In genomic region chr9:124780060-124780756, GRCh38 we compare ENCODE assay signal across 13 cellular contexts. TPM values are rescaled to one million over a fixed set of nuclear protein-coding genes. Genes with fewer than 3 reads are reported as not detected.
DNase-seq lines count a peak whose midpoint lies in the region; ATAC-seq, FAIRE-seq and TF ChIP-seq lines count a peak whose summit lies in the region.
"Had no signal": no experiment of that assay in that cellular context is flagged by ENCODE, and none has a peak within 500 bp of the region (broad histone marks: within the 10 kb centered on the region; RNA-seq: fewer than 3 reads in every experiment).

No MANE protein-coding gene starts in this region.

- ATAC-seq in heart left ventricle (peak in 3 of 4 donors; percentile 11 to 65 (median 39)), T-helper 17 cell (no peak)
- ATAC-seq: right lobe of liver had no signal

- FAIRE-seq in small intestine (lab: Jason Lieb, UNC), result no peak

- no TSS peak for BruUV-seq in Caco-2 (replicated peaks; lab: Mats Ljungman, UMichigan)

- H3K27me3 Mint-ChIP-seq in Caco-2 (ENCODE audit: insufficient read depth, unreplicated experiment) (no peaks in the 10 kb centered on the region), T-helper 17 cell (peaks cover 14% of the 10 kb centered on the region)

- H3K4me3 ChIP-seq in Caco-2 (ENCODE audit: low read depth, low read length), result no peak overlapping the region
- H3K4me3 ChIP-seq in WI38 (ENCODE audit: low read depth, low read length), result peak overlapping the region; percentile 40
- H3K4me3 ChIP-seq in heart left ventricle, result peak overlapping the region in 1 of 12 donors; percentile 7
- no peak overlapping the region for H3K4me3 ChIP-seq in ovary
- H3K4me3 ChIP-seq in small intestine (ENCODE audit: low read depth in 1 of 2, low read length in 2 of 2), result no peak overlapping the region
- H3K4me3 ChIP-seq: right lobe of liver had no signal

- H3K4me1 Mint-ChIP-seq in Caco-2 (ENCODE audit: low read depth, unreplicated experiment), result peaks cover 6% of the 10 kb centered on the region
- peaks cover 10% of the 10 kb centered on the region for H3K4me1 Mint-ChIP-seq in T-helper 17 cell

- no peaks in the 10 kb centered on the region; the same call in 1 of the 2 replicates for H3K4me1 ChIP-seq in Caco-2
- H3K4me1 ChIP-seq in heart left ventricle, result peaks cover 6 to 75% (median 36%) of the 10 kb centered on the region in 12 donors
- peaks cover 13% of the 10 kb centered on the region for H3K4me1 ChIP-seq in ovary (ENCODE audit: insufficient read depth)
- no peaks in the 10 kb centered on the region for H3K4me1 ChIP-seq in small intestine (ENCODE audit: control insufficient read depth in 2 of 2, insufficient read depth in 1 of 2, low read depth in 1 of 2, low read length in 1 of 2)

- CTCF ChIA-PET in Caco-2 (lab: Charles Lee), result interaction anchor here (12.7 kb wide), 1 partner anchor 74 kb away, joined by 325 read pairs; the partner anchor contains the start of gene WDR38

- H3K36me3 ChIP-seq in Caco-2 (ENCODE audit: control insufficient read depth, insufficient read depth, low read length), result no peaks in the 10 kb centered on the region
- H3K36me3 ChIP-seq in heart left ventricle, result no peaks in the 10 kb centered on the region
- H3K36me3 ChIP-seq in ovary, result no peaks in the 10 kb centered on the region
- H3K36me3 ChIP-seq in small intestine (ENCODE audit: control insufficient read depth in 2 of 2, insufficient read depth in 2 of 2, low read length in 2 of 2), result no peaks in the 10 kb centered on the region
- H3K36me3 ChIP-seq: right lobe of liver had no signal

- H3K9me3 ChIP-seq in Caco-2 (no peaks in the 10 kb centered on the region), heart left ventricle (no peaks in the 10 kb centered on the region), ovary (no peaks in the 10 kb centered on the region), small intestine (ENCODE audit: control insufficient read depth, low read depth) (no peaks in the 10 kb centered on the region), T-helper 17 cell (ENCODE audit: control insufficient read depth, low read length, poor library complexity, severe bottlenecking) (no peaks in the 10 kb centered on the region)
- H3K9me3 ChIP-seq: right lobe of liver had no signal

- H3K27ac Mint-ChIP-seq in Caco-2 (ENCODE audit: unreplicated experiment) (peak overlapping the region; percentile 37), T-helper 17 cell (no peak overlapping the region)
- H3K27ac Mint-ChIP-seq: activated naive CD8-positive, alpha-beta T cell treated with anti-CD3 and anti-CD28 coated beads, Interleukin-2, amount 10 ng/mL, durations not matched to agents 7 days and 5 days had no signal

- H3K36me3 Mint-ChIP-seq in Caco-2 (ENCODE audit: insufficient read depth, unreplicated experiment) (no peaks in the 10 kb centered on the region), T-helper 17 cell (ENCODE audit: low read depth) (peaks cover 2% of the 10 kb centered on the region)
- H3K36me3 Mint-ChIP-seq: activated naive CD8-positive, alpha-beta T cell treated with anti-CD3 and anti-CD28 coated beads, Interleukin-2, amount 10 ng/mL, durations not matched to agents 7 days and 5 days had no signal

- H3K27ac ChIP-seq in heart left ventricle (peak overlapping the region in 11 of 12 donors; percentile 37 to 86 (median 65)), ovary (peak overlapping the region; percentile 38 to 80), small intestine (ENCODE audit: low read depth in 1 of 2, low read length in 1 of 2) (peak overlapping the region in 1 of 2 donors; percentile 21)
- H3K27ac ChIP-seq: right lobe of liver had no signal

- POLR2A ChIA-PET in Caco-2 (lab: Charles Lee), result interaction anchor here (0.7 kb wide), 3 partner anchors 24 to 121 kb away, joined by 3 to 5 read pairs (median 4); no protein-coding TSS in a partner anchor

- TF ChIP-seq POLR2A in heart left ventricle (IDR thresholded peaks at IDR 0.05) (no peak), ovary (IDR thresholded peaks at IDR 0.05) (no peak)

- intact Hi-C loops in Caco-2 (cut with micrococcal nuclease; ENCODE audit: unreplicated experiment) (no loop called here), heart left ventricle (cut with DNase I) (loop anchor here in 1 of 10 donors (5.0 kb wide), 1 partner anchor 62 kb away; no protein-coding TSS in a partner anchor), ovary (cut with DNase I) (loop anchor here in 1 of 4 donors (5.0 kb wide), 1 partner anchor 57 kb away; no protein-coding TSS in a partner anchor)

- TF ChIP-seq EP300 in ovary (IDR thresholded peaks at IDR 0.05), result no peak

- WGBS in heart left ventricle, 4 donors, result 32 to 50% (median 44%) methylated on average over 3 to 14 of the region's 14 CpGs
- 25 to 35% (median 26%) methylated on average over 12 to 14 of the region's 14 CpGs for WGBS in ovary, 3 donors
- 69 to 78% (median 76%) methylated on average over 14 of the region's 14 CpGs for WGBS in small intestine, 3 donors

- no peak overlapping the region for H3K4me3 Mint-ChIP-seq in Caco-2 (ENCODE audit: unreplicated experiment)
- H3K4me3 Mint-ChIP-seq in T-helper 17 cell, result no peak overlapping the region
- H3K4me3 Mint-ChIP-seq: activated naive CD8-positive, alpha-beta T cell treated with anti-CD3 and anti-CD28 coated beads, Interleukin-2, amount 10 ng/mL, durations not matched to agents 7 days and 5 days had no signal

- no peak for TF ChIP-seq CTCF in Caco-2 (IDR thresholded peaks at IDR 0.05; ENCODE audit: insufficient read depth in 1 of 2, low read depth in 1 of 2, low read length in 1 of 2, severe bottlenecking in 1 of 2, unreplicated experiment in 1 of 2)
- no peak for TF ChIP-seq CTCF in WI38 (IDR thresholded peaks at IDR 0.05; ENCODE audit: low read depth, low read length)
- no peak for TF ChIP-seq CTCF in heart left ventricle (IDR thresholded peaks at IDR 0.05)
- no peak for TF ChIP-seq CTCF in ovary (IDR thresholded peaks at IDR 0.05)

- H3K27me3 ChIP-seq in Caco-2 (replicated peaks; ENCODE audit: control insufficient read depth, insufficient read depth, low read length) (peaks cover 1% of the 10 kb centered on the region), heart left ventricle (peaks cover 0 to 4% (median 0%) of the 10 kb centered on the region in 9 donors), ovary (no peaks in the 10 kb centered on the region), small intestine (ENCODE audit: control insufficient read depth in 2 of 2, insufficient read depth in 2 of 2, low read length in 2 of 2) (peaks cover 4 to 5% of the 10 kb centered on the region in 2 donors)
- H3K27me3 ChIP-seq: right lobe of liver had no signal

- DNase-seq in Caco-2 (peak in 1 of 2 experiments; percentile 22), heart left ventricle (peak; percentile 66 to 75 (median 69)), ovary (peak in 4 of 5 donors; percentile 51 to 69 (median 58)), SIG-M5 (lab: John Stamatoyannopoulos, UW) (no peak), small intestine (no peak), T-helper 17 cell (no peak)
- DNase-seq in stimulated activated CD4-positive, alpha-beta T cell treated with anti-CD3 and anti-CD28 coated beads, Interleukin-12 subunit alpha, Interleukin-12 subunit beta, amount 100 ng/mL, for 4 hours, result no peak
- DNase-seq: AML-193; NCI-H2029; stimulated activated CD8-positive, alpha-beta memory T cell treated with anti-CD3 and anti-CD28 coated beads, Interleukin-4, amount 100 ng/mL, for 48 hours had no signal

- no peaks in the 10 kb centered on the region for H3K9me3 Mint-ChIP-seq in Caco-2 (ENCODE audit: unreplicated experiment)
- H3K9me3 Mint-ChIP-seq: activated naive CD8-positive, alpha-beta T cell treated with anti-CD3 and anti-CD28 coated beads, Interleukin-2, amount 10 ng/mL, durations not matched to agents 7 days and 5 days had no signal

RNA-seq across cellular contexts. Expression of gene OLFML2A, which starts 3.3 kb away (rescaled TPM):
- total RNA-seq in Caco-2 (2022) (1.1 and 1.2 TPM in 2 replicates), heart left ventricle (10 to 100 TPM; 15.5 to 71.1 (median 37.3) TPM), ovary (10 to 100 TPM; 14.7 to 63.4 (median 52.8) TPM), T-helper 17 cell (not detected)
- polyA plus RNA-seq in heart left ventricle (1 to 10 TPM; 8.5 to 9.9 TPM), ovary (10 to 100 TPM; 25.2 to 27.2 TPM), small intestine (1 to 10 TPM in 1 of 3 donors, under 1 TPM in 2; 0.22 to 3.4 (median 0.27) TPM)
- total RNA-seq: activated naive CD8-positive, alpha-beta T cell treated with anti-CD3 and anti-CD28 coated beads, Interleukin-2, amount 10 ng/mL, durations not matched to agents 7 days and 5 days had no signal

RNA-seq across cellular contexts. Expression of gene NR6A1, which starts 9.1 kb away (rescaled TPM):
- total RNA-seq in Caco-2 (2022) (30.6 and 33.6 TPM in 2 replicates), heart left ventricle (1 to 10 TPM; 1.1 to 5.7 (median 1.6) TPM), ovary (1 to 10 TPM in 3 of 7 donors, under 1 TPM in 4; 0.57 to 1.7 (median 1.00) TPM), T-helper 17 cell (under 1 TPM; 0.08 to 0.22 TPM)
- polyA plus RNA-seq in heart left ventricle (under 1 TPM; 0.65 to 0.84 TPM), ovary (1 to 10 TPM in 1 of 2 donors, under 1 TPM in 1; 0.29 to 1.5 TPM), small intestine (1 to 10 TPM; 2.3 to 6.0 (median 3.0) TPM)

Comparison
In these comparisons a context has a peak if more than half of its experiments do, and no peak if none do; other contexts are left out.
1. DNase-seq: peak in heart left ventricle (5 of 5) and ovary (4 of 5); none in SIG-M5 (single experiment), stimulated activated CD4-positive, alpha-beta T cell treated with anti-CD3 and anti-CD28 coated beads, Interleukin-12 subunit alpha, Interleukin-12 subunit beta, amount 100 ng/mL, for 4 hours (single experiment), small intestine (single experiment) and T-helper 17 cell (0 of 3).